1 cellular context compared by ENCODE assay signal in the genomic region with DNA sequence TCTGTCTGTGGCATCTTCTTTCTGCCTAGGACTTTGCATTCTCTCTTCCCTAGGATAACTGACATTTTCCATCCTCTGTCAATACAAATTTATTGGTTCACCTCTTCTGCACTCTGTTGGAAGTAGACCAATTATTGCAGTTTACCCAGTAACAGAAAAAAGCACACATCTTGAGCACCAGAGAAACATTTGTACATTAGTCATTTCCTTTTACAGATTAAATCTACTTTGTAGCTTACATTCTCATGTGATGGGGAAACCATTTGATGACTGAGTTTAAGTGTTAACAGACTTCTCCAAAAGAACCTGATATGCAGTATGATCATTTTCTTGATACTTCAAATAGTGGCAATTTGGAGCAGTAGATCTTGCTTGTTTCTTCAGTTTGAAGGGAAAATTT.
A peak's percentile ranks its signal among the peaks of the same experiment; 100 is the strongest.
TF ChIP-seq lines count a peak whose summit lies in the region.

No MANE protein-coding gene starts in this region.

TF ChIP-seq in IMR-90, 13 proteins besides CTCF, POLR2A, EP300 and RAD21:
- TF ChIP-seq BHLHE40 (IDR thresholded peaks at IDR 0.05; ENCODE audit: low read depth, low read length), result peak; percentile 49; the same call in 1 of the 2 replicates
- TF ChIP-seq CHD1 (IDR thresholded peaks at IDR 0.05; ENCODE audit: low read depth, low read length), result no peak
- TF ChIP-seq, protein P1, sequence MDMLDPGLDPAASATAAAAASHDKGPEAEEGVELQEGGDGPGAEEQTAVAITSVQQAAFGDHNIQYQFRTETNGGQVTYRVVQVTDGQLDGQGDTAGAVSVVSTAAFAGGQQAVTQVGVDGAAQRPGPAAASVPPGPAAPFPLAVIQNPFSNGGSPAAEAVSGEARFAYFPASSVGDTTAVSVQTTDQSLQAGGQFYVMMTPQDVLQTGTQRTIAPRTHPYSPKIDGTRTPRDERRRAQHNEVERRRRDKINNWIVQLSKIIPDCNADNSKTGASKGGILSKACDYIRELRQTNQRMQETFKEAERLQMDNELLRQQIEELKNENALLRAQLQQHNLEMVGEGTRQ (IDR thresholded peaks at IDR 0.05; ENCODE audit: low read depth, low read length), result no peak
- TF ChIP-seq FOS (IDR thresholded peaks at IDR 0.05; ENCODE audit: low read depth, low read length), result no peak
